ENCODE assay signal across 8 cellular contexts in genomic region chr4:53365486-53366300, GRCh38. TPM values are rescaled to one million over a fixed set of nuclear protein-coding genes. Genes with fewer than 3 reads are reported as not detected.
DNase-seq lines count a peak whose midpoint lies in the region; ATAC-seq and TF ChIP-seq lines count a peak whose summit lies in the region.

Gene SCFD2, minus strand, starts transcription at chr4:53366061.

- peak within 1 kb of the TSS; percentile 98 for H2AFZ ChIP-seq in IMR-90 (replicated peaks; ENCODE audit: low read length, poor library complexity)

- H4K20me1 ChIP-seq in IMR-90 (ENCODE audit: insufficient read depth, low read length) = no peaks in the 10 kb centered on the region

- H3K9me3 ChIP-seq in IMR-90 (ENCODE audit: control insufficient read depth, insufficient read depth, low read length) (no peaks in the 10 kb centered on the region), mononuclear cell (ENCODE audit: low read depth, low read length) (no peaks in the 10 kb centered on the region)

- H3K9ac ChIP-seq in IMR-90 (ENCODE audit: low read depth, low read length) = peak within 1 kb of the TSS; percentile 71

- H3K4me3 ChIP-seq in IMR-90 (ENCODE audit: insufficient read depth, low read depth, low read length) (peak within 1 kb of the TSS; percentile 79), epithelial cell of esophagus (ENCODE audit: low read length) (peak within 1 kb of the TSS; percentile 96), mononuclear cell (ENCODE audit: low read length) (peak within 1 kb of the TSS; percentile 73)

- no peak for TF ChIP-seq CTCF in IMR-90 (conservative IDR thresholded peaks at IDR 0.05; ENCODE audit: low read depth, low read length)
- TF ChIP-seq CTCF in epithelial cell of esophagus (IDR thresholded peaks at IDR 0.05; ENCODE audit: insufficient read depth, low read depth, low read length, missing control alignments) = no peak

- peak within 1 kb of the TSS; percentile 72 for H4K5ac ChIP-seq in IMR-90 (ENCODE audit: low read depth, low read length)

- peaks cover 2% of the 10 kb centered on the region; the same call in 1 of the 2 replicates for H3K36me3 ChIP-seq in IMR-90 (ENCODE audit: control insufficient read depth, insufficient read depth, low read length)

- H4K8ac ChIP-seq in IMR-90 (ENCODE audit: low read depth in 2 of 2, low read length in 2 of 2) = peak within 1 kb of the TSS; percentile 98 to 100

- POLR2A ChIA-PET in IMR-90 (lab: Charles Lee; ENCODE audit: unreplicated experiment) = interaction anchor here (0.6 to 1.1 kb wide), 2 partner anchors 11 to 14 kb away, joined by 3 to 4 read pairs; no protein-coding TSS in a partner anchor

- CTCF ChIA-PET in IMR-90 (lab: Yijun Ruan, JAX) = no interaction called here

- peak within 1 kb of the TSS; percentile 45; the same call in 1 of the 2 replicates for H3K56ac ChIP-seq in IMR-90 (ENCODE audit: extremely low read depth, insufficient read depth, low read length)

- H3K27ac ChIP-seq in IMR-90 (ENCODE audit: insufficient read depth, low read length) = peak within 1 kb of the TSS; percentile 57

- peaks cover 11 to 28% of the 10 kb centered on the region in 2 experiments; a peak in 3 of 4 replicates for H3K79me1 ChIP-seq in IMR-90 (ENCODE audit: low read depth in 1 of 2, low read length in 2 of 2)

- ATAC-seq in GM21528 (IDR thresholded peaks at IDR 0.05; ENCODE audit: low FRiP score, unreplicated experiment) (peak; percentile 92), IMR-90 (ENCODE audit: low read depth) (peak; percentile 97)

- peak within 1 kb of the TSS; percentile 90 for H3K23ac ChIP-seq in IMR-90 (ENCODE audit: low read depth, low read length)

- peak within 1 kb of the TSS; percentile 72 for H3K4ac ChIP-seq in IMR-90 (ENCODE audit: low read depth, low read length)

- H3K9me1 ChIP-seq in IMR-90 (ENCODE audit: insufficient read depth, low read length) = peaks cover 3% of the 10 kb centered on the region; the same call in 1 of the 2 replicates

- H3K4me1 ChIP-seq in IMR-90 (ENCODE audit: control insufficient read depth, insufficient read depth, low read length) = 0 out of 2 replicates have a peak, but pooled peaks cover 3% of the 10 kb centered on the region
- peaks cover 23% of the 10 kb centered on the region for H3K4me1 ChIP-seq in mononuclear cell (ENCODE audit: insufficient read depth, low read length)

- DNase-seq in DMS 273 (lab: John Stamatoyannopoulos, UW; ENCODE audit: unreplicated experiment) (peak; percentile 98), IMR-90 (peak; percentile 97), OCI-M1 (lab: John Stamatoyannopoulos, UW) (peak; percentile 98), activated T-cell treated with anti-CD3 and anti-CD28 coated beads for 24 hours (ENCODE audit: low read depth) (peak; percentile 97), epithelial cell of esophagus (ENCODE audit: low read depth) (peak; percentile 99)
- peak; percentile 92 to 97 for DNase-seq in stimulated activated CD8-positive, alpha-beta memory T cell treated with anti-CD3 and anti-CD28 coated beads, Interleukin-4, amount 100 ng/mL, for 1 hour (ENCODE audit: low read depth in 2 of 2, low spot score in 1 of 2)

- H2BK20ac ChIP-seq in IMR-90 (ENCODE audit: low read depth, low read length) = 0 out of 2 replicates have a peak within 1 kb of the TSS, but pooled peaks have one; percentile 15

- dilution Hi-C loops in IMR-90 (cut with HindIII; ENCODE audit: low sequenced_read_pairs, unreplicated experiment) = no loop called here

- H2AK9ac ChIP-seq in IMR-90 (replicated peaks; ENCODE audit: low read depth, low read length, poor library complexity) = peak within 1 kb of the TSS; percentile 95

- TF ChIP-seq POLR2A in IMR-90 (IDR thresholded peaks at IDR 0.05; ENCODE audit: low read depth, low read length) = peak; percentile 36; the same call in 1 of the 2 replicates

- H3K27me3 ChIP-seq in IMR-90 (ENCODE audit: control insufficient read depth, insufficient read depth, low read length) = no peaks in the 10 kb centered on the region
- H3K27me3 ChIP-seq in mononuclear cell (ENCODE audit: insufficient read depth, low read length) = no peaks in the 10 kb centered on the region

- peak within 1 kb of the TSS; percentile 57 for H2BK5ac ChIP-seq in IMR-90 (ENCODE audit: low read depth, low read length, poor library complexity, severe bottlenecking)

- peak within 1 kb of the TSS; percentile 66; the same call in 1 of the 2 replicates for H2AK5ac ChIP-seq in IMR-90 (ENCODE audit: low read depth, low read length)

- peak within 1 kb of the TSS; percentile 67; the same call in 1 of the 2 replicates for H3K18ac ChIP-seq in IMR-90 (ENCODE audit: low read depth, low read length)

- peak within 1 kb of the TSS; percentile 79 for H4K91ac ChIP-seq in IMR-90 (ENCODE audit: insufficient read depth, low read depth, low read length)

- TSS peak; percentile 99 for BruUV-seq in IMR-90 (replicated peaks; lab: Mats Ljungman, UMichigan)

- peak within 1 kb of the TSS; percentile 97 for H3K4me2 ChIP-seq in IMR-90 (ENCODE audit: low read depth, low read length)

- in situ Hi-C loops in IMR-90 (cut with MboI; ENCODE audit: low sequenced_read_pairs) = loop anchor here (5.0 kb wide), 1 partner anchor 862 kb away; the partner anchor contains the start of gene PDGFRA

- H2BK15ac ChIP-seq in IMR-90 (ENCODE audit: low read depth, low read length) = peak within 1 kb of the TSS; percentile 80; the same call in 1 of the 3 replicates

- peak within 1 kb of the TSS; percentile 57; the same call in 1 of the 2 replicates for H2BK120ac ChIP-seq in IMR-90 (ENCODE audit: low read depth, low read length)

- peak within 1 kb of the TSS; percentile 66 for H3K14ac ChIP-seq in IMR-90 (replicated peaks; ENCODE audit: low read depth, low read length)

- TF ChIP-seq RAD21 in IMR-90 (IDR thresholded peaks at IDR 0.05; ENCODE audit: low read length) = no peak

- intact Hi-C loops in IMR-90 (cut with micrococcal nuclease) = loop anchor here (5.0 kb wide), 3 partner anchors 348 to 988 kb away; no protein-coding TSS in a partner anchor

- WGBS in IMR-90 (ENCODE audit: extremely low coverage in 2 of 2, insufficient read length in 1 of 2), 2 experiments = 0% methylated on average over 18 of the region's 51 CpGs; no CpG with 5 or more reads in 1 of the 2 experiments

TF ChIP-seq in IMR-90, 13 proteins besides CTCF, POLR2A, EP300 and RAD21:
- TF ChIP-seq FOS (IDR thresholded peaks at IDR 0.05; ENCODE audit: low read depth, low read length) (0 out of 2 replicates have a peak, but pooled peaks have one; percentile 17), MAZ (IDR thresholded peaks at IDR 0.05; ENCODE audit: borderline replicate concordance, low read depth, low read length) (peak; percentile 70; the same call in 1 of the 2 replicates), MXI1 (IDR thresholded peaks at IDR 0.05; ENCODE audit: borderline replicate concordance, low read depth, low read length) (peak; percentile 100), BHLHE40 (IDR thresholded peaks at IDR 0.05; ENCODE audit: low read depth, low read length) (no peak), CHD1 (IDR thresholded peaks at IDR 0.05; ENCODE audit: low read depth, low read length) (no peak), USF2 (IDR thresholded peaks at IDR 0.05; ENCODE audit: low read depth, low read length) (peak; percentile 82)
TF ChIP-seq in IMR-90: peak in this region for 4.

RNA-seq across cellular contexts. Expression of gene SCFD2, which starts in this region (rescaled TPM):
- total RNA-seq in IMR-90 (2012; rRNA removed) = 51.9 and 62.4 TPM in 2 replicates
- polyA plus RNA-seq in IMR-90 (2012; rRNA removed) = 18.9 and 19.8 TPM in 2 replicates
- 12.1 and 13.6 TPM in 2 replicates for polyA plus RNA-seq in IMR-90 (2012; cell fraction: cytosol; rRNA removed)
- 9.8 and 11.1 TPM in 2 replicates for polyA plus RNA-seq in IMR-90 (2012; cell fraction: nucleus; rRNA removed; ENCODE audit: low replicate concordance)
- 20.6 TPM for total RNA-seq in mononuclear cell

Comparison
In these comparisons a context has a peak if more than half of its experiments do, and no peak if none do; other contexts are left out.
1. Peak in every context shown above with its lines: DNase-seq, ATAC-seq, H3K4me3 ChIP-seq and H3K27ac ChIP-seq.